8 cellular contexts compared by ENCODE assay signal in genomic region chr11:95705485-95706124, GRCh38.
DNase-seq lines count a peak whose midpoint lies in the region; ATAC-seq and TF ChIP-seq lines count a peak whose summit lies in the region.

No MANE protein-coding gene starts in this region.

- TF ChIP-seq CTCF in GM13977 (IDR thresholded peaks at IDR 0.05; ENCODE audit: extremely low read depth, insufficient read depth, missing control alignments) (peak; percentile 85), right atrium auricular region (IDR thresholded peaks at IDR 0.05) (peak; percentile 81 to 95), retinal pigment epithelial cell (conservative IDR thresholded peaks at IDR 0.05; ENCODE audit: low read depth, low read length) (peak; percentile 98)

- no peak overlapping the region for H3K27ac Mint-ChIP-seq in T-cell

- H3K36me3 ChIP-seq in right atrium auricular region, result no peaks in the 10 kb centered on the region

- CTCF ChIA-PET in T-cell (lab: Charles Lee), result interaction anchor here (0.5 to 6.5 kb wide), 78 partner anchors 8 to 1208 kb away, joined by 3 to 179 read pairs (median 4); partner anchors contain the start of genes SESN3 (in 2 of the 2), CEP57 (in 1 of the 2), ENDOD1 (in 1 of the 2) and FAM76B (in 1 of the 2)

- peaks cover 2 to 3% of the 10 kb centered on the region in 2 donors for H3K27me3 Mint-ChIP-seq in T-cell

- no peaks in the 10 kb centered on the region for H3K9me3 ChIP-seq in right atrium auricular region

- no peaks in the 10 kb centered on the region for H3K27me3 ChIP-seq in right atrium auricular region

- in situ Hi-C loops in GM13977 (cut with MboI; ENCODE audit: low pct_unique_long_range_greater_than_20kb, low sequenced_read_pairs, unreplicated experiment), result loop anchor here (5.0 kb wide), 1 partner anchor 553 kb away; no protein-coding TSS in a partner anchor

- DNase-seq in GM13977 (ENCODE audit: low spot score) (peak; percentile 39), NCI-H146 treated with DMSO at 0.1 percent for 48 hours (lab: John Stamatoyannopoulos, UW; ENCODE audit: unreplicated experiment) (peak; percentile 12), T-cell (peak; percentile 68 to 88 (median 82)), right atrium auricular region (ENCODE audit: low spot score) (peak; percentile 94), retinal pigment epithelial cell (ENCODE audit: low read depth) (peak; percentile 73), GM19240 (ENCODE audit: insufficient read length, low spot score) (no peak)

- no peaks in the 10 kb centered on the region for H3K36me3 Mint-ChIP-seq in T-cell

- H3K27ac ChIP-seq in angular gyrus (ENCODE audit: low read depth, low read length), result peak overlapping the region; percentile 57
- H3K27ac ChIP-seq in right atrium auricular region, result peak overlapping the region; percentile 14 to 28

- H3K4me3 Mint-ChIP-seq in T-cell, result no peak overlapping the region

- H3K4me1 ChIP-seq in right atrium auricular region, result peaks cover 0 to 7% of the 10 kb centered on the region in 2 donors

- H3K4me3 ChIP-seq in right atrium auricular region (no peak overlapping the region), retinal pigment epithelial cell (ENCODE audit: low read length) (no peak overlapping the region)

- peaks cover 9% of the 10 kb centered on the region in 3 donors for H3K4me1 Mint-ChIP-seq in T-cell

- peak; percentile 78 for ATAC-seq in HG02884 (IDR thresholded peaks at IDR 0.05; ENCODE audit: unreplicated experiment)
- ATAC-seq in T-cell (replicated peaks in 1 of 4), result peak; percentile 89 to 95 (median 92)

- POLR2A ChIA-PET in T-cell (lab: Charles Lee), result interaction anchor here (0.5 to 1.6 kb wide), 4 partner anchors 11 to 552 kb away, joined by 3 to 6 read pairs (median 4); partner anchors contain the start of gene SESN3 (in 2 of the 2)

- no peaks in the 10 kb centered on the region for H3K9me3 Mint-ChIP-seq in T-cell
